Comparison of ENCODE assay signal across 21 cellular contexts in genomic region chr18:48034651-48035555, GRCh38.
DNase-seq lines count a peak whose midpoint lies in the region; ATAC-seq and TF ChIP-seq lines count a peak whose summit lies in the region.
"Had no signal": no experiment of that assay in that cellular context is flagged by ENCODE, and none has a peak within 500 bp of the region (broad histone marks: within the 10 kb centered on the region; RNA-seq: fewer than 3 reads in every experiment).

No MANE protein-coding gene starts in this region.

- no peaks in the 10 kb centered on the region for H4K20me1 ChIP-seq in OCI-LY7 (ENCODE audit: insufficient read depth, low read length)
- H4K20me1 ChIP-seq: BLaER1 had no signal

- DNase-seq in CD14-positive monocyte (ENCODE audit: low spot score): peak; percentile 42
- DNase-seq in SK-N-DZ (ENCODE audit: low spot score): peak; percentile 46
- peak; percentile 53 for DNase-seq in sciatic nerve (ENCODE audit: low spot score)
- DNase-seq in mucosa of gallbladder (ENCODE audit: low spot score): no peak
- DNase-seq in MV-4-11 (lab: John Stamatoyannopoulos, UW): no peak
- no peak for DNase-seq in OCI-LY7 (ENCODE audit: low spot score)
- DNase-seq: activated CD4-positive, alpha-beta T cell treated with anti-CD3 and anti-CD28 coated beads for 48 hours; activated CD8-positive, alpha-beta memory T cell treated with anti-CD3 and anti-CD28 coated beads for 24 hours; activated gamma-delta T cell treated with Interleukin-2 at 50 U/mL for 16 hours; NCI-H1092; NCI-H187; NCI-H526 treated with DMSO at 0.1 percent for 48 hours; nucleus accumbens had no signal

- H3K4me2 ChIP-seq in OCI-LY7 (ENCODE audit: low read length): no peak overlapping the region
- H3K4me2 ChIP-seq: BLaER1 had no signal

- CTCF ChIA-PET in OCI-LY7 (lab: Charles Lee; ENCODE audit: unreplicated experiment): no interaction called here

- H3K27me3 ChIP-seq in esophagus (ENCODE audit: control insufficient read depth in 1 of 2, insufficient read depth in 2 of 2, low read length in 2 of 2): no peaks in the 10 kb centered on the region
- H3K27me3 ChIP-seq: BLaER1, tibial nerve had no signal

- H3K9me3 ChIP-seq in esophagus (ENCODE audit: control insufficient read depth in 2 of 2, insufficient read depth in 1 of 2, low read depth in 1 of 2, low read length in 1 of 2): no peaks in the 10 kb centered on the region
- H3K9me3 ChIP-seq in OCI-LY7 (ENCODE audit: low read length): no peaks in the 10 kb centered on the region
- H3K9me3 ChIP-seq: BLaER1, HAP-1, prostate gland, tibial nerve had no signal

- BruUV-seq in OCI-LY7 (replicated peaks; lab: Mats Ljungman, UMichigan): no TSS peak

- H3K4me1 ChIP-seq in esophagus (ENCODE audit: control insufficient read depth in 2 of 2, insufficient read depth in 2 of 2, low read length in 1 of 2) (peaks cover 5 to 49% of the 10 kb centered on the region in 2 donors), OCI-LY7 (ENCODE audit: insufficient read depth, low read length, poor library complexity, severe bottlenecking) (no peaks in the 10 kb centered on the region)
- H3K4me1 ChIP-seq: BLaER1, HAP-1, prostate gland had no signal

- H3K4me3 ChIP-seq in esophagus (ENCODE audit: low read depth in 1 of 2, low read length in 2 of 2) (no peak overlapping the region), OCI-LY7 (ENCODE audit: low read depth, low read length, poor library complexity, severe bottlenecking) (no peak overlapping the region)
- H3K4me3 ChIP-seq: BLaER1, HAP-1, prostate gland, tibial nerve had no signal

- H3K4me1 Mint-ChIP-seq in CD14-positive monocyte: no peaks in the 10 kb centered on the region
- H3K4me1 Mint-ChIP-seq: IgD-negative memory B cell had no signal

- ATAC-seq in sciatic nerve: no peak

- intact Hi-C loops in CD14-positive monocyte (cut with micrococcal nuclease) (no loop called here), sciatic nerve (cut with DNase I) (no loop called here), OCI-LY7 (cut with micrococcal nuclease; ENCODE audit: unreplicated experiment) (no loop called here)

- peaks cover 1 to 5% (median 3%) of the 10 kb centered on the region in 3 donors for H3K27me3 Mint-ChIP-seq in CD14-positive monocyte (ENCODE audit: low read depth in 3 of 3)
- H3K27me3 Mint-ChIP-seq: IgD-negative memory B cell; stimulated activated naive CD8-positive, alpha-beta T cell treated with anti-CD3 and anti-CD28 coated beads, Interleukin-15, Interleukin-2, amounts not matched to agents 100 ng/mL and 50 ng/mL, for 24 hours had no signal

- peak overlapping the region; percentile 16 to 17 for H3K27ac ChIP-seq in esophagus (ENCODE audit: low read depth in 2 of 2, low read length in 1 of 2)
- no peak overlapping the region for H3K27ac ChIP-seq in OCI-LY7 (ENCODE audit: low read depth, low read length, poor library complexity, severe bottlenecking)
- H3K27ac ChIP-seq: BLaER1, epithelial cell of prostate, prostate gland had no signal

- TF ChIP-seq CTCF in CD14-positive monocyte (IDR thresholded peaks at IDR 0.05): no peak
- TF ChIP-seq CTCF in OCI-LY7 (conservative IDR thresholded peaks at IDR 0.05; ENCODE audit: low read length): no peak

- POLR2A ChIA-PET in OCI-LY7 (lab: Charles Lee): no interaction called here

- H3K27ac Mint-ChIP-seq in CD14-positive monocyte: no peak overlapping the region
- H3K27ac Mint-ChIP-seq: IgD-negative memory B cell; stimulated activated naive CD8-positive, alpha-beta T cell treated with anti-CD3 and anti-CD28 coated beads, Interleukin-15, Interleukin-2, amounts not matched to agents 100 ng/mL and 50 ng/mL, for 24 hours had no signal

- H3K9me2 ChIP-seq in OCI-LY7 (ENCODE audit: insufficient read depth, low read length): no peaks in the 10 kb centered on the region

- no peak overlapping the region for H3K4me3 Mint-ChIP-seq in CD14-positive monocyte
- H3K4me3 Mint-ChIP-seq: IgD-negative memory B cell; stimulated activated naive CD8-positive, alpha-beta T cell treated with anti-CD3 and anti-CD28 coated beads, Interleukin-15, Interleukin-2, amounts not matched to agents 100 ng/mL and 50 ng/mL, for 24 hours had no signal

- WGBS in esophagus, 2 donors: 88 to 91% methylated on average over 16 of the region's 16 CpGs

- H2AFZ ChIP-seq in OCI-LY7 (ENCODE audit: low read length): no peak overlapping the region

- H3K36me3 ChIP-seq in esophagus (ENCODE audit: control insufficient read depth in 2 of 2, insufficient read depth in 2 of 2, low read length in 1 of 2) (peaks cover 0 to 22% of the 10 kb centered on the region in 2 donors), OCI-LY7 (ENCODE audit: insufficient read depth, low read length) (no peaks in the 10 kb centered on the region)
- H3K36me3 ChIP-seq: BLaER1, HAP-1, prostate gland had no signal

- H3K36me3 Mint-ChIP-seq in CD14-positive monocyte: no peaks in the 10 kb centered on the region
- H3K36me3 Mint-ChIP-seq: IgD-negative memory B cell had no signal

- H3K79me2 ChIP-seq in OCI-LY7 (ENCODE audit: insufficient read depth, low read depth, low read length): no peaks in the 10 kb centered on the region

- no peaks in the 10 kb centered on the region for H3K9me3 Mint-ChIP-seq in CD14-positive monocyte
- H3K9me3 Mint-ChIP-seq: IgD-negative memory B cell; stimulated activated naive CD8-positive, alpha-beta T cell treated with anti-CD3 and anti-CD28 coated beads, Interleukin-15, Interleukin-2, amounts not matched to agents 100 ng/mL and 50 ng/mL, for 24 hours had no signal

Comparison
In these comparisons a context has a peak if more than half of its experiments do, and no peak if none do; other contexts are left out.
1. DNase-seq: peak in CD14-positive monocyte (single experiment), SK-N-DZ (single experiment) and sciatic nerve (single experiment); none in mucosa of gallbladder (single experiment), MV-4-11 (single experiment) and OCI-LY7 (single experiment).